Comparison of ENCODE assay signal across 12 cellular contexts in genomic region chr10:113232928-113233511, GRCh38.
DNase-seq lines count a peak whose midpoint lies in the region; ATAC-seq, FAIRE-seq and TF ChIP-seq lines count a peak whose summit lies in the region.
"Had no signal": no experiment of that assay in that cellular context is flagged by ENCODE, and none has a peak within 500 bp of the region (broad histone marks: within the 10 kb centered on the region; RNA-seq: fewer than 3 reads in every experiment).

No MANE protein-coding gene starts in this region.

- no peaks in the 10 kb centered on the region for H3K79me2 ChIP-seq in Karpas-422 (ENCODE audit: low read length)
- no peaks in the 10 kb centered on the region for H3K79me2 ChIP-seq in PC-9 (ENCODE audit: low read depth)

- intact Hi-C loops in PC-9 (cut with micrococcal nuclease; ENCODE audit: unreplicated experiment), result no loop called here

- H3K27ac ChIP-seq in Karpas-422 (ENCODE audit: low read length) (no peak overlapping the region), lung (ENCODE audit: low read depth in 1 of 2, low read length in 1 of 2) (no peak overlapping the region), PC-9 (no peak overlapping the region)
- H3K27ac ChIP-seq: adrenal gland had no signal

- ATAC-seq in HG02588 (IDR thresholded peaks at IDR 0.05; ENCODE audit: unreplicated experiment) (peak; percentile 54), lung (ENCODE audit: insufficient read depth, low FRiP score) (no peak)

- H3K4me1 ChIP-seq in Karpas-422 (ENCODE audit: low read length) (no peaks in the 10 kb centered on the region), lung (ENCODE audit: control insufficient read depth in 2 of 2, insufficient read depth in 2 of 2, low read length in 2 of 2) (peaks cover 0 to 2% of the 10 kb centered on the region in 2 donors), PC-9 (replicated peaks; ENCODE audit: insufficient read depth) (no peaks in the 10 kb centered on the region)
- H3K4me1 ChIP-seq: adrenal gland had no signal

- H4K20me1 ChIP-seq in Karpas-422 (ENCODE audit: insufficient read depth, low read depth, low read length) (no peaks in the 10 kb centered on the region), PC-9 (ENCODE audit: insufficient read depth) (no peaks in the 10 kb centered on the region)

- CTCF ChIA-PET in PC-9 (lab: Charles Lee), result no interaction called here

- no peak overlapping the region for H3K9ac ChIP-seq in Karpas-422 (ENCODE audit: low read length)

- POLR2A ChIA-PET in PC-9 (lab: Charles Lee; ENCODE audit: unreplicated experiment), result no interaction called here

- BruUV-seq in PC-9 (replicated peaks; lab: Mats Ljungman, UMichigan), result no TSS peak

- DNase-seq in GM19239 (ENCODE audit: insufficient read length, low spot score) (peak; percentile 17), Karpas-422 (peak; percentile 46), lung (ENCODE audit: low spot score) (peak; percentile 10), NCI-H345 treated with DMSO at 0.1 percent for 48 hours (lab: John Stamatoyannopoulos, UW; ENCODE audit: unreplicated experiment) (no peak), AG08395 (ENCODE audit: low spot score) (no peak), PC-9 (no peak)
- DNase-seq in stimulated activated naive CD4-positive, alpha-beta T cell treated with Interleukin-2 at 50 U/mL for 16 hours (lab: John Stamatoyannopoulos, UW), result no peak
- DNase-seq: activated CD4-positive, alpha-beta T cell treated with anti-CD3 and anti-CD28 coated beads for 1 hour; adrenal gland; DMS153 had no signal

- H2AFZ ChIP-seq in Karpas-422 (ENCODE audit: low read length), result no peak overlapping the region
- no peak overlapping the region for H2AFZ ChIP-seq in PC-9

- H3K27me3 ChIP-seq in Karpas-422 (ENCODE audit: low read length) (no peaks in the 10 kb centered on the region), lung (ENCODE audit: control insufficient read depth, insufficient read depth) (no peaks in the 10 kb centered on the region), PC-9 (ENCODE audit: insufficient read depth, low read depth) (no peaks in the 10 kb centered on the region)
- H3K27me3 ChIP-seq: adrenal gland had no signal

- H3K36me3 ChIP-seq in Karpas-422 (ENCODE audit: insufficient read depth, low read length) (no peaks in the 10 kb centered on the region), lung (ENCODE audit: control insufficient read depth in 2 of 2, insufficient read depth in 2 of 2, low read length in 2 of 2) (no peaks in the 10 kb centered on the region), PC-9 (ENCODE audit: low read depth) (no peaks in the 10 kb centered on the region)
- H3K36me3 ChIP-seq: adrenal gland had no signal

- 74 to 81% methylated on average over 5 of the region's 5 CpGs for WGBS in lung, 2 donors

- FAIRE-seq in GM19239 (lab: Jason Lieb, UNC), result no peak
- FAIRE-seq: keratinocyte had no signal

- no peaks in the 10 kb centered on the region for H3K9me3 ChIP-seq in Karpas-422 (ENCODE audit: low read length)
- no peaks in the 10 kb centered on the region for H3K9me3 ChIP-seq in lung (ENCODE audit: control insufficient read depth in 2 of 2, insufficient read depth in 1 of 2, low read length in 1 of 2)
- no peaks in the 10 kb centered on the region for H3K9me3 ChIP-seq in PC-9 (ENCODE audit: insufficient read depth, low read depth)
- H3K9me3 ChIP-seq: adrenal gland had no signal

- no peak overlapping the region for H3K4me2 ChIP-seq in Karpas-422 (ENCODE audit: low read depth, low read length, poor library complexity, severe bottlenecking)
- no peak overlapping the region for H3K4me2 ChIP-seq in PC-9

- H3K9me2 ChIP-seq in Karpas-422 (replicated peaks; ENCODE audit: insufficient read depth, low read length) (no peaks in the 10 kb centered on the region), PC-9 (ENCODE audit: insufficient read depth) (no peaks in the 10 kb centered on the region)

- H3F3A ChIP-seq in PC-9 (ENCODE audit: insufficient read depth, low read depth), result no peaks in the 10 kb centered on the region

- H3K4me3 ChIP-seq in Karpas-422 (ENCODE audit: low read length), result no peak overlapping the region
- H3K4me3 ChIP-seq in lung, result no peak overlapping the region
- no peak overlapping the region for H3K4me3 ChIP-seq in PC-9
- H3K4me3 ChIP-seq: adrenal gland had no signal

- no peak for TF ChIP-seq CTCF in lung (IDR thresholded peaks at IDR 0.05; ENCODE audit: control extremely low read depth, extremely low read depth)
- no peak for TF ChIP-seq CTCF in PC-9 (conservative IDR thresholded peaks at IDR 0.05)

Comparison
In these comparisons a context has a peak if more than half of its experiments do, and no peak if none do; other contexts are left out.
1. DNase-seq: peak in GM19239 (single experiment), Karpas-422 (single experiment) and lung (single experiment); none in NCI-H345 treated with DMSO at 0.1 percent for 48 hours (single experiment), AG08395 (single experiment), stimulated activated naive CD4-positive, alpha-beta T cell treated with Interleukin-2 at 50 U/mL for 16 hours (single experiment) and PC-9 (0 of 2).